In genomic region chr6:43668151-43669028, GRCh38 we compare ENCODE assay signal across 8 cellular contexts.
DNase-seq lines count a peak whose midpoint lies in the region; ATAC-seq and TF ChIP-seq lines count a peak whose summit lies in the region.

No MANE protein-coding gene starts in this region.

- H3K27me3 Mint-ChIP-seq in memory B cell: peaks cover 2% of the 10 kb centered on the region
- no peaks in the 10 kb centered on the region for H3K27me3 Mint-ChIP-seq in stimulated activated naive B cell treated with anti-CD40 and anti-IgM and Interleukin-4, amounts not matched to agents 10 μg/mL and 1 μg/mL and 100 μg/mL, for 72 hours

- no peaks in the 10 kb centered on the region for H3K9me3 ChIP-seq in duodenal mucosa (ENCODE audit: control insufficient read depth in 1 of 2, low read length in 2 of 2)

- TF ChIP-seq CTCF in HFF-Myc (IDR thresholded peaks at IDR 0.05; ENCODE audit: low read depth, low read length, missing control alignments): peak; percentile 64

- H3K4me1 Mint-ChIP-seq in memory B cell: peaks cover 15% of the 10 kb centered on the region
- peaks cover 18 to 34% of the 10 kb centered on the region in 2 donors for H3K4me1 Mint-ChIP-seq in stimulated activated naive B cell treated with anti-CD40 and anti-IgM and Interleukin-4, amounts not matched to agents 10 μg/mL and 1 μg/mL and 100 μg/mL, for 72 hours

- peak overlapping the region; percentile 8 to 20 for H3K9ac ChIP-seq in duodenal mucosa (ENCODE audit: low read depth in 1 of 2, low read length in 2 of 2)

- peaks cover 18 to 24% of the 10 kb centered on the region in 2 donors for H3K36me3 ChIP-seq in duodenal mucosa (ENCODE audit: control insufficient read depth in 1 of 2, insufficient read depth in 2 of 2, low read length in 2 of 2)

- H3K9me3 Mint-ChIP-seq in memory B cell: no peaks in the 10 kb centered on the region
- no peaks in the 10 kb centered on the region for H3K9me3 Mint-ChIP-seq in stimulated activated naive B cell treated with anti-CD40 and anti-IgM and Interleukin-4, amounts not matched to agents 10 μg/mL and 1 μg/mL and 100 μg/mL, for 72 hours

- DNase-seq in DMS153 (lab: John Stamatoyannopoulos, UW) (peak; percentile 90), HFF-Myc (ENCODE audit: extremely low read depth, low read depth) (peak; percentile 24), NCI-H2171 (lab: John Stamatoyannopoulos, UW) (peak; percentile 55), memory B cell (ENCODE audit: low spot score in 2 of 2) (peak; percentile 44 to 55)
- peak; percentile 20 to 58 for DNase-seq in activated CD4-positive, alpha-beta T cell treated with anti-CD3 and anti-CD28 coated beads for 24 hours (ENCODE audit: low read depth in 2 of 2)
- DNase-seq in stimulated activated naive B cell treated with anti-CD40 and anti-IgM and Interleukin-4, amounts not matched to agents 10 μg/mL and 1 μg/mL and 100 μg/mL, for 72 hours: no peak

- H3K4me3 ChIP-seq in HFF-Myc (replicated peaks; ENCODE audit: low read depth, low read length) (no peak overlapping the region), duodenal mucosa (ENCODE audit: low read depth in 1 of 2, low read length in 2 of 2) (no peak overlapping the region)

- no peak overlapping the region for H3K27ac ChIP-seq in duodenal mucosa (ENCODE audit: low read depth, low read length)

- H3K36me3 Mint-ChIP-seq in memory B cell: peaks cover 14% of the 10 kb centered on the region
- peaks cover 22 to 26% of the 10 kb centered on the region in 2 donors for H3K36me3 Mint-ChIP-seq in stimulated activated naive B cell treated with anti-CD40 and anti-IgM and Interleukin-4, amounts not matched to agents 10 μg/mL and 1 μg/mL and 100 μg/mL, for 72 hours

- peak overlapping the region; percentile 60 for H3K27ac Mint-ChIP-seq in memory B cell
- H3K27ac Mint-ChIP-seq in stimulated activated naive B cell treated with anti-CD40 and anti-IgM and Interleukin-4, amounts not matched to agents 10 μg/mL and 1 μg/mL and 100 μg/mL, for 72 hours: peak overlapping the region; percentile 69

- H3K4me1 ChIP-seq in duodenal mucosa (ENCODE audit: control insufficient read depth in 1 of 2, insufficient read depth in 2 of 2, low read length in 2 of 2): peaks cover 21 to 34% of the 10 kb centered on the region in 2 donors

- H3K4me3 Mint-ChIP-seq in memory B cell: peak overlapping the region; percentile 49
- peak overlapping the region in 1 of 2 donors; percentile 35 for H3K4me3 Mint-ChIP-seq in stimulated activated naive B cell treated with anti-CD40 and anti-IgM and Interleukin-4, amounts not matched to agents 10 μg/mL and 1 μg/mL and 100 μg/mL, for 72 hours

- ATAC-seq in memory B cell (ENCODE audit: low read depth) (peak; percentile 82), GM18498 (IDR thresholded peaks at IDR 0.05; ENCODE audit: unreplicated experiment) (no peak)
- peak; percentile 59 to 63 for ATAC-seq in stimulated activated naive B cell treated with anti-CD40 and anti-IgM and Interleukin-4, amounts not matched to agents 10 μg/mL and 1 μg/mL and 100 μg/mL, for 72 hours (replicated peaks)

- H3K27me3 ChIP-seq in duodenal mucosa (ENCODE audit: control insufficient read depth in 1 of 2, insufficient read depth in 2 of 2, low read length in 2 of 2): no peaks in the 10 kb centered on the region
